34 cellular contexts compared by ENCODE assay signal in genomic region chr2:119134775-119135174, GRCh38. TPM values are rescaled to one million over a fixed set of nuclear protein-coding genes. Genes with fewer than 3 reads are reported as not detected.
"Had no signal": no experiment of that assay in that cellular context is flagged by ENCODE, and none has a peak within 500 bp of the region (broad histone marks: within the 10 kb centered on the region; RNA-seq: fewer than 3 reads in every experiment).

No MANE protein-coding gene starts in this region.

- H3K27ac ChIP-seq: ascending aorta, body of pancreas, breast epithelium, RWPE1, WERI-Rb-1 had no signal

- DNase-seq: activated CD4-positive, alpha-beta T cell treated with anti-CD3 and anti-CD28 coated beads, Interleukin-2, amount 10 ng/mL, durations not matched to agents 7 days and 5 days; activated CD4-positive, alpha-beta T cell treated with anti-CD3 and anti-CD28 coated beads, Interleukin-2, amount 50 U/mL, for 48 hours; activated CD4-positive, CD25-positive, alpha-beta regulatory T cell; activated CD8-positive, alpha-beta T cell treated with anti-CD3 and anti-CD28 coated beads, Interleukin-2, amount 10 ng/mL, durations not matched to agents 7 days and 5 days; activated gamma-delta T cell; activated naive CD4-positive, alpha-beta T cell treated with Interleukin-2 at 50 U/mL for 16 hours; activated naive CD8-positive, alpha-beta T cell treated with anti-CD3 and anti-CD28 coated beads, Interleukin-2, amount 10 ng/mL, durations not matched to agents 7 days and 5 days; activated T-cell treated with anti-CD3 and anti-CD28 coated beads, Interleukin-2, amount 50 U/mL, for 24 hours; amygdala; body of pancreas; NCI-H1092 treated with DMSO at 0.1 percent for 48 hours; NCI-H1417 treated with DMSO at 0.1 percent for 48 hours; NCI-H187 treated with DMSO at 0.1 percent for 48 hours; NCI-H2171 treated with DMSO at 0.1 percent for 48 hours; NCI-H2227 treated with DMSO at 0.1 percent for 48 hours; NCI-H446; NCI-H510A treated with DMSO at 0.1 percent for 48 hours; NCI-H526 treated with DMSO at 0.1 percent for 48 hours; NK-92 treated with Interleukin-12 subunit alpha and Interleukin-12 subunit beta, amount 100 ng/mL, for 24 hours; PC-3; SIG-M5; T1000; WERI-Rb-1 had no signal

- H3K4me1 ChIP-seq: ascending aorta, breast epithelium had no signal

- H3K27me3 ChIP-seq: ascending aorta, body of pancreas had no signal

- ATAC-seq: activated CD8-positive, alpha-beta T cell treated with anti-CD3 and anti-CD28 coated beads, Interleukin-2, amount 10 ng/mL, durations not matched to agents 7 days and 5 days; body of pancreas; K562; PC-3; Right ventricle myocardium inferior had no signal

- H3K9me3 ChIP-seq: ascending aorta, body of pancreas had no signal

- H3K36me3 ChIP-seq: ascending aorta, breast epithelium, WERI-Rb-1 had no signal

- H3K4me3 ChIP-seq: ascending aorta, body of pancreas, breast epithelium, K562 had no signal

RNA-seq across cellular contexts. Expression of gene C1QL2, which starts 23.8 kb away (rescaled TPM):
- total RNA-seq: activated CD4-positive, alpha-beta T cell treated with anti-CD3 and anti-CD28 coated beads, Interleukin-2, amount 10 ng/mL, durations not matched to agents 7 days and 5 days; activated CD8-positive, alpha-beta T cell treated with anti-CD3 and anti-CD28 coated beads, Interleukin-2, amount 10 ng/mL, durations not matched to agents 7 days and 5 days; activated naive CD8-positive, alpha-beta T cell treated with anti-CD3 and anti-CD28 coated beads, Interleukin-2, amount 10 ng/mL, durations not matched to agents 7 days and 5 days; activated T-helper 2 cell treated with anti-CD3 and anti-CD28 coated beads, Interferon-gamma antibody, Interleukin-2, Interleukin-4, amounts not matched to agents 10 μg/mL and 5 μg/mL and 100 μg/mL, durations not matched to agents 14 hours and 24 hours and 36 hours; cardiac septum; K562; M059J; PC-3; Right ventricle myocardium inferior; SK-MEL-5; T-helper 1 cell treated with Interleukin-12 subunit alpha and Interleukin-12 subunit beta and Interleukin-4 antibody, amounts not matched to agents 30 ng/mL and 1 ng/mL, for 36 hours; T-helper 2 cell treated with Interferon-gamma antibody and Interleukin-4, amounts not matched to agents 100 ng/mL and 5 ng/mL, for 36 hours had no signal
- polyA plus RNA-seq: K562 had no signal
